15 cellular contexts compared by ENCODE assay signal in the genomic region with DNA sequence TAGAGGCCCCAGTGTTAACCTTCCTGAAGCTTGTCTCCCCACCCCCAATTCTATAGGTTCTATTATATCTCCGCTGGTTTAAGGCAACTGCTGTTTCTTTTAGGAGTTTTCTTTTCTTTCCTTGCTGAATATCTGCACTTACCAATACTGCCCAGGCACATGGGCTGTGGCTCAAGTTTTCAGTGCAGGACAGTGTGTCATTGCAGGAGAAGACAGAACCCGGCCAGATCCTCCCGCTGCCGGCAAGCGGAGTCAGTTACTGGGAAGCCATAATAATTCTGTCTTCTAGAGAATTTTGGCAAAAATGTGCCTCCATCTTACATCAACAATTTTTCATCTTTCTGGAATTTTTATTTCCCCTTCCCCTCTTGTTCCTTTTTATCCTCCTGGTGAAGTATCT.
DNase-seq lines count a peak whose midpoint lies in the region; ATAC-seq and TF ChIP-seq lines count a peak whose summit lies in the region.
"Had no signal": no experiment of that assay in that cellular context is flagged by ENCODE, and none has a peak within 500 bp of the region (broad histone marks: within the 10 kb centered on the region; RNA-seq: fewer than 3 reads in every experiment).

No MANE protein-coding gene starts in this region.

- peaks cover 13% of the 10 kb centered on the region for H3K27me3 Mint-ChIP-seq in nephron (ENCODE audit: low read depth)
- H3K27me3 Mint-ChIP-seq: B cell; CD4-positive, CD25-positive, alpha-beta regulatory T cell had no signal

- H3K27me3 ChIP-seq in neuron (ENCODE audit: insufficient read depth, low read length), result no peaks in the 10 kb centered on the region
- H3K27me3 ChIP-seq: BLaER1 had no signal

- peak overlapping the region; percentile 8 to 20 (median 18) for H3K27ac Mint-ChIP-seq in nephron
- H3K27ac Mint-ChIP-seq: B cell; CD8-positive, alpha-beta T cell; H9 had no signal

- TF ChIP-seq CTCF in nephron (IDR thresholded peaks at IDR 0.05; ENCODE audit: unreplicated experiment in 3 of 3), result no peak

- H3K9me3 Mint-ChIP-seq in nephron, result no peaks in the 10 kb centered on the region
- H3K9me3 Mint-ChIP-seq: CD8-positive, alpha-beta T cell; H9 had no signal

- no peaks in the 10 kb centered on the region for H3K36me3 Mint-ChIP-seq in nephron (ENCODE audit: low read depth)
- H3K36me3 Mint-ChIP-seq: CD4-positive, CD25-positive, alpha-beta regulatory T cell; CD8-positive, alpha-beta T cell had no signal

- H3K4me1 ChIP-seq in neuron (ENCODE audit: insufficient read depth, low read length), result peaks cover 24% of the 10 kb centered on the region

- DNase-seq in medulla oblongata (ENCODE audit: extremely low spot score) (peak; percentile 22), ACHN (no peak), SKM-1 treated with dmso at 0.1 percent for 144 hours (lab: John Stamatoyannopoulos, UW; ENCODE audit: unreplicated experiment) (no peak)
- DNase-seq: Caco-2; CD4-positive, CD25-positive, alpha-beta regulatory T cell; CD8-positive, alpha-beta T cell; DND-41; GM23248; H9 had no signal

- peak overlapping the region; percentile 43 for H2AFZ ChIP-seq in neuron (ENCODE audit: low read depth, low read length)
- H2AFZ ChIP-seq: GM23248 had no signal

- no peak overlapping the region for H3K4me3 Mint-ChIP-seq in nephron
- H3K4me3 Mint-ChIP-seq: B cell; CD4-positive, CD25-positive, alpha-beta regulatory T cell; CD8-positive, alpha-beta T cell; H9 had no signal

- H3K9me3 ChIP-seq in neuron (ENCODE audit: low read length), result no peaks in the 10 kb centered on the region
- H3K9me3 ChIP-seq: BLaER1, Caco-2 had no signal

- no peak overlapping the region for H3K4me3 ChIP-seq in neuron (ENCODE audit: low read length)
- H3K4me3 ChIP-seq: BLaER1, GM23248 had no signal

- peaks cover 52% of the 10 kb centered on the region for H3K4me1 Mint-ChIP-seq in nephron
- H3K4me1 Mint-ChIP-seq: B cell, H9 had no signal

- no peak for ATAC-seq in SK-N-SH treated with all-trans-retinoic acid at 6 μM for 48 hours
- ATAC-seq: CD8-positive, alpha-beta T cell; HCT116 had no signal

- in situ Hi-C loops in ACHN (cut with HindIII; ENCODE audit: low pct_ligation_motif_present, low pct_unique_long_range_greater_than_20kb, low sequenced_read_pairs), result no loop called here

- no peaks in the 10 kb centered on the region for H3K36me3 ChIP-seq in neuron (ENCODE audit: insufficient read depth, low read length)
- H3K36me3 ChIP-seq: BLaER1 had no signal

TF ChIP-seq in SK-N-SH treated with all-trans-retinoic acid at 6 μM for 48 hours, 23 proteins besides CTCF, POLR2A, EP300 and RAD21:
- TF ChIP-seq, protein P1, sequence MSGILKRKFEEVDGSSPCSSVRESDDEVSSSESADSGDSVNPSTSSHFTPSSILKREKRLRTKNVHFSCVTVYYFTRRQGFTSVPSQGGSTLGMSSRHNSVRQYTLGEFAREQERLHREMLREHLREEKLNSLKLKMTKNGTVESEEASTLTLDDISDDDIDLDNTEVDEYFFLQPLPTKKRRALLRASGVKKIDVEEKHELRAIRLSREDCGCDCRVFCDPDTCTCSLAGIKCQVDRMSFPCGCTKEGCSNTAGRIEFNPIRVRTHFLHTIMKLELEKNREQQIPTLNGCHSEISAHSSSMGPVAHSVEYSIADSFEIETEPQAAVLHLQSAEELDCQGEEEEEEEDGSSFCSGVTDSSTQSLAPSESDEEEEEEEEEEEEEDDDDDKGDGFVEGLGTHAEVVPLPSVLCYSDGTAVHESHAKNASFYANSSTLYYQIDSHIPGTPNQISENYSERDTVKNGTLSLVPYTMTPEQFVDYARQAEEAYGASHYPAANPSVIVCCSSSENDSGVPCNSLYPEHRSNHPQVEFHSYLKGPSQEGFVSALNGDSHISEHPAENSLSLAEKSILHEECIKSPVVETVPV (CRISPR knock-in tag; IDR thresholded peaks at IDR 0.05), result no peak
- TF ChIP-seq ZFP3 (CRISPR knock-in tag; IDR thresholded peaks at IDR 0.05) (no peak), GLIS3 (CRISPR knock-in tag; IDR thresholded peaks at IDR 0.05) (no peak), ZNF70 (CRISPR knock-in tag; IDR thresholded peaks at IDR 0.05) (no peak), TOX (CRISPR knock-in tag; IDR thresholded peaks at IDR 0.05; ENCODE audit: borderline replicate concordance) (no peak), PPARA (CRISPR knock-in tag; IDR thresholded peaks at IDR 0.05; ENCODE audit: borderline replicate concordance) (no peak), ZNF8 (CRISPR knock-in tag; IDR thresholded peaks at IDR 0.05) (no peak), ESRRG (CRISPR knock-in tag; IDR thresholded peaks at IDR 0.05) (no peak), ISL1 (CRISPR knock-in tag; IDR thresholded peaks at IDR 0.05) (no peak), ZNF565 (CRISPR knock-in tag; conservative IDR thresholded peaks at IDR 0.05; ENCODE audit: low read depth) (no peak), OSR1 (CRISPR knock-in tag; IDR thresholded peaks at IDR 0.05) (no peak), SNAI2 (CRISPR knock-in tag; IDR thresholded peaks at IDR 0.05) (no peak), ZC3H10 (CRISPR knock-in tag; IDR thresholded peaks at IDR 0.05) (no peak)
- TF ChIP-seq, protein P2, sequence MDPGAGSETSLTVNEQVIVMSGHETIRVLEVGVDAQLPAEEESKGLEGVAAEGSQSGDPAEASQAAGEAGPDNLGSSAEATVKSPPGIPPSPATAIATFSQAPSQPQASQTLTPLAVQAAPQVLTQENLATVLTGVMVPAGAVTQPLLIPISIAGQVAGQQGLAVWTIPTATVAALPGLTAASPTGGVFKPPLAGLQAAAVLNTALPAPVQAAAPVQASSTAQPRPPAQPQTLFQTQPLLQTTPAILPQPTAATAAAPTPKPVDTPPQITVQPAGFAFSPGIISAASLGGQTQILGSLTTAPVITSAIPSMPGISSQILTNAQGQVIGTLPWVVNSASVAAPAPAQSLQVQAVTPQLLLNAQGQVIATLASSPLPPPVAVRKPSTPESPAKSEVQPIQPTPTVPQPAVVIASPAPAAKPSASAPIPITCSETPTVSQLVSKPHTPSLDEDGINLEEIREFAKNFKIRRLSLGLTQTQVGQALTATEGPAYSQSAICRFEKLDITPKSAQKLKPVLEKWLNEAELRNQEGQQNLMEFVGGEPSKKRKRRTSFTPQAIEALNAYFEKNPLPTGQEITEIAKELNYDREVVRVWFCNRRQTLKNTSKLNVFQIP (CRISPR knock-in tag; IDR thresholded peaks at IDR 0.05; ENCODE audit: borderline replicate concordance, low read depth), result no peak
- TF ChIP-seq, protein P3, sequence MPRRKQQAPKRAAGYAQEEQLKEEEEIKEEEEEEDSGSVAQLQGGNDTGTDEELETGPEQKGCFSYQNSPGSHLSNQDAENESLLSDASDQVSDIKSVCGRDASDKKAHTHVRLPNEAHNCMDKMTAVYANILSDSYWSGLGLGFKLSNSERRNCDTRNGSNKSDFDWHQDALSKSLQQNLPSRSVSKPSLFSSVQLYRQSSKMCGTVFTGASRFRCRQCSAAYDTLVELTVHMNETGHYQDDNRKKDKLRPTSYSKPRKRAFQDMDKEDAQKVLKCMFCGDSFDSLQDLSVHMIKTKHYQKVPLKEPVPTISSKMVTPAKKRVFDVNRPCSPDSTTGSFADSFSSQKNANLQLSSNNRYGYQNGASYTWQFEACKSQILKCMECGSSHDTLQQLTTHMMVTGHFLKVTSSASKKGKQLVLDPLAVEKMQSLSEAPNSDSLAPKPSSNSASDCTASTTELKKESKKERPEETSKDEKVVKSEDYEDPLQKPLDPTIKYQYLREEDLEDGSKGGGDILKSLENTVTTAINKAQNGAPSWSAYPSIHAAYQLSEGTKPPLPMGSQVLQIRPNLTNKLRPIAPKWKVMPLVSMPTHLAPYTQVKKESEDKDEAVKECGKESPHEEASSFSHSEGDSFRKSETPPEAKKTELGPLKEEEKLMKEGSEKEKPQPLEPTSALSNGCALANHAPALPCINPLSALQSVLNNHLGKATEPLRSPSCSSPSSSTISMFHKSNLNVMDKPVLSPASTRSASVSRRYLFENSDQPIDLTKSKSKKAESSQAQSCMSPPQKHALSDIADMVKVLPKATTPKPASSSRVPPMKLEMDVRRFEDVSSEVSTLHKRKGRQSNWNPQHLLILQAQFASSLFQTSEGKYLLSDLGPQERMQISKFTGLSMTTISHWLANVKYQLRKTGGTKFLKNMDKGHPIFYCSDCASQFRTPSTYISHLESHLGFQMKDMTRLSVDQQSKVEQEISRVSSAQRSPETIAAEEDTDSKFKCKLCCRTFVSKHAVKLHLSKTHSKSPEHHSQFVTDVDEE (CRISPR knock-in tag; IDR thresholded peaks at IDR 0.05), result no peak
- TF ChIP-seq, protein P4, sequence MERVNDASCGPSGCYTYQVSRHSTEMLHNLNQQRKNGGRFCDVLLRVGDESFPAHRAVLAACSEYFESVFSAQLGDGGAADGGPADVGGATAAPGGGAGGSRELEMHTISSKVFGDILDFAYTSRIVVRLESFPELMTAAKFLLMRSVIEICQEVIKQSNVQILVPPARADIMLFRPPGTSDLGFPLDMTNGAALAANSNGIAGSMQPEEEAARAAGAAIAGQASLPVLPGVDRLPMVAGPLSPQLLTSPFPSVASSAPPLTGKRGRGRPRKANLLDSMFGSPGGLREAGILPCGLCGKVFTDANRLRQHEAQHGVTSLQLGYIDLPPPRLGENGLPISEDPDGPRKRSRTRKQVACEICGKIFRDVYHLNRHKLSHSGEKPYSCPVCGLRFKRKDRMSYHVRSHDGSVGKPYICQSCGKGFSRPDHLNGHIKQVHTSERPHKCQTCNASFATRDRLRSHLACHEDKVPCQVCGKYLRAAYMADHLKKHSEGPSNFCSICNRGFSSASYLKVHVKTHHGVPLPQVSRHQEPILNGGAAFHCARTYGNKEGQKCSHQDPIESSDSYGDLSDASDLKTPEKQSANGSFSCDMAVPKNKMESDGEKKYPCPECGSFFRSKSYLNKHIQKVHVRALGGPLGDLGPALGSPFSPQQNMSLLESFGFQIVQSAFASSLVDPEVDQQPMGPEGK (CRISPR knock-in tag; IDR thresholded peaks at IDR 0.05; ENCODE audit: borderline replicate concordance), result no peak
